9 cellular contexts compared by ENCODE assay signal in the genomic region with DNA sequence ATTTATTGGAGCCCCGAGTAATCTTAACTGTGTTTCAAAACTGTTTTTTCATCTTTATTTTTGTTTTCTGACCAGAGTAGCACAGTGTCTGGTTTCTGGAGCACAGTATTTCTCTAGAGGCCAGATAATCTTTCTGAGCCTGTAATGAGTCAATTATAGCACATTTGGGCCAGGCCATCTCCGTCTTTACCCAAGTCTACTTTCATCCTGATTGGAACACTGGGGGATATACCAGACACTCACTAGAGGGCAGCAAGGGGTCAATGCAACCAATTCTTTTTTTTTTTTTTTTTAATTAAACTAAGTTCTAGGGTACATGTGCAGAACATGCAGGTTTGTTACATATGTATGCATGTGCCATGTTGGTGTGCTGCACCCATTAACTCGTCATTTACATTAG.
DNase-seq lines count a peak whose midpoint lies in the region; ATAC-seq and TF ChIP-seq lines count a peak whose summit lies in the region.
"Had no signal": no experiment of that assay in that cellular context is flagged by ENCODE, and none has a peak within 500 bp of the region (broad histone marks: within the 10 kb centered on the region; RNA-seq: fewer than 3 reads in every experiment).

No MANE protein-coding gene starts in this region.

- peak; percentile 49; the same call in 2 of the 3 replicates for ATAC-seq in RWPE2 (ENCODE audit: low read depth)
- ATAC-seq in left colon = no peak
- ATAC-seq in omental fat pad (ENCODE audit: low FRiP score) = no peak

- H3K27ac ChIP-seq in AG04450 (ENCODE audit: low read depth, low read length) = no peak overlapping the region
- H3K27ac ChIP-seq in RWPE2 (ENCODE audit: poor library complexity, severe bottlenecking) = no peak overlapping the region
- H3K27ac ChIP-seq in left ventricle myocardium inferior (replicated peaks) = no peak overlapping the region

- CTCF ChIA-PET in AG04450 (lab: Charles Lee) = interaction anchor here (1.3 to 3.8 kb wide), 8 partner anchors 8 to 287 kb away, joined by 3 to 34 read pairs (median 7); no protein-coding TSS in a partner anchor

- DNase-seq in AG04450 (ENCODE audit: low read depth, low spot score) (no peak), H4 (ENCODE audit: low spot score) (peak; percentile 38), RWPE2 (ENCODE audit: low spot score) (no peak), left ventricle myocardium inferior (no peak), left colon (no peak), pons (ENCODE audit: low spot score) (no peak), omental fat pad (ENCODE audit: low spot score) (no peak)
- DNase-seq in stimulated activated CD4-positive, alpha-beta T cell treated with anti-CD3 and anti-CD28 coated beads, Interleukin-2, amount 100 ng/mL, for 48 hours = no peak
- DNase-seq: NCI-H526 treated with DMSO at 0.1 percent for 48 hours had no signal

- intact Hi-C loops in left ventricle myocardium inferior (cut with micrococcal nuclease) = loop anchor here (10.0 kb wide), 1 partner anchor 288 kb away; no protein-coding TSS in a partner anchor
- intact Hi-C loops in left colon (cut with DNase I, micrococcal nuclease) = no loop called here

- TF ChIP-seq CTCF in AG04450 (IDR thresholded peaks at IDR 0.05; ENCODE audit: low read depth, low read length) (peak; percentile 67), RWPE2 (IDR thresholded peaks at IDR 0.05; ENCODE audit: poor library complexity, severe bottlenecking) (peak; percentile 70), left ventricle myocardium inferior (IDR thresholded peaks at IDR 0.05; ENCODE audit: borderline replicate concordance) (peak; percentile 60), omental fat pad (IDR thresholded peaks at IDR 0.05) (no peak)

- POLR2A ChIA-PET in AG04450 (lab: Yijun Ruan, JAX) = no interaction called here

- H3K4me3 ChIP-seq in AG04450 (ENCODE audit: low read depth, low read length) (no peak overlapping the region), RWPE2 (ENCODE audit: severe bottlenecking) (no peak overlapping the region), left ventricle myocardium inferior (no peak overlapping the region)

- no peaks in the 10 kb centered on the region for H3K4me1 ChIP-seq in RWPE2 (ENCODE audit: insufficient read depth, poor library complexity, severe bottlenecking)
- peaks cover 26% of the 10 kb centered on the region for H3K4me1 ChIP-seq in left ventricle myocardium inferior

- H3K27me3 ChIP-seq in AG04450 (ENCODE audit: control insufficient read depth, insufficient read depth, low read length) = no peaks in the 10 kb centered on the region
- no peaks in the 10 kb centered on the region for H3K27me3 ChIP-seq in RWPE2 (ENCODE audit: insufficient read depth, poor library complexity, severe bottlenecking)
- H3K27me3 ChIP-seq in left ventricle myocardium inferior (ENCODE audit: low read depth) = no peaks in the 10 kb centered on the region

- H3K9me3 ChIP-seq in AG04450 (ENCODE audit: control insufficient read depth, insufficient read depth, low read length) (no peaks in the 10 kb centered on the region), RWPE2 (ENCODE audit: severe bottlenecking) (no peaks in the 10 kb centered on the region), left ventricle myocardium inferior (replicated peaks) (no peaks in the 10 kb centered on the region)

- H3K36me3 ChIP-seq in RWPE2 (ENCODE audit: low read depth) (no peaks in the 10 kb centered on the region), left ventricle myocardium inferior (no peaks in the 10 kb centered on the region)

Comparison
In these comparisons a context has a peak if more than half of its experiments do, and no peak if none do; other contexts are left out.
1. CTCF ChIP-seq: peak in AG04450 (single experiment), RWPE2 (single experiment) and left ventricle myocardium inferior (single experiment); none in omental fat pad (0 of 3).